Comparison of ENCODE assay signal across 19 cellular contexts in genomic region chr10:55747244-55747643, GRCh38.
DNase-seq lines count a peak whose midpoint lies in the region; ATAC-seq, FAIRE-seq and TF ChIP-seq lines count a peak whose summit lies in the region.
"Had no signal": no experiment of that assay in that cellular context is flagged by ENCODE, and none has a peak within 500 bp of the region (broad histone marks: within the 10 kb centered on the region; RNA-seq: fewer than 3 reads in every experiment).

No MANE protein-coding gene starts in this region.

- no peaks in the 10 kb centered on the region for H3K4me1 ChIP-seq in left lung
- H3K4me1 ChIP-seq: SJSA1 had no signal

- peak; percentile 66 for ATAC-seq in left lung
- ATAC-seq in omental fat pad (ENCODE audit: low FRiP score) = peak; percentile 97
- ATAC-seq in GM18498 (IDR thresholded peaks at IDR 0.05; ENCODE audit: unreplicated experiment) = no peak
- no peak for ATAC-seq in HG03196 (IDR thresholded peaks at IDR 0.05; ENCODE audit: unreplicated experiment)

- H3K4me3 ChIP-seq in bronchial epithelial cell (ENCODE audit: low read depth, low read length) = no peak overlapping the region
- no peak overlapping the region for H3K4me3 ChIP-seq in left lung
- H3K4me3 ChIP-seq: SJSA1 had no signal

- no peak for FAIRE-seq in bronchial epithelial cell (lab: Jason Lieb, UNC)

- POLR2A ChIA-PET in HEK293T (lab: Yijun Ruan, JAX) = no interaction called here

- intact Hi-C loops in left lung (cut with DNase I) = no loop called here

- no peak for TF ChIP-seq CTCF in bronchial epithelial cell (IDR thresholded peaks at IDR 0.05; ENCODE audit: insufficient read depth, low read length, severe bottlenecking)
- TF ChIP-seq CTCF in left lung (IDR thresholded peaks at IDR 0.05) = no peak
- TF ChIP-seq CTCF in omental fat pad (IDR thresholded peaks at IDR 0.05) = no peak

- H3K9me3 ChIP-seq in left lung = no peaks in the 10 kb centered on the region
- H3K9me3 ChIP-seq: SJSA1 had no signal

- DNase-seq in HEK293T (ENCODE audit: extremely low spot score) (no peak), bronchial epithelial cell (ENCODE audit: low read depth) (peak; percentile 0), left lung (no peak), omental fat pad (ENCODE audit: low spot score) (no peak), NCI-H2107 (lab: John Stamatoyannopoulos, UW) (no peak), NCI-H2081 treated with DMSO at 0.1 percent for 48 hours (lab: John Stamatoyannopoulos, UW) (no peak)
- DNase-seq: ACHN, AML-193, EL, HCEC 1CT, KG1, NCI-H1048, NCI-H1436 treated with DMSO at 0.1 percent for 48 hours, NCI-H2081, NCI-H226, NCI-H69 had no signal

- H3K36me3 ChIP-seq in bronchial epithelial cell (ENCODE audit: control insufficient read depth, insufficient read depth, low read length) (no peaks in the 10 kb centered on the region), left lung (no peaks in the 10 kb centered on the region)
- H3K36me3 ChIP-seq: SJSA1 had no signal

- CTCF ChIA-PET in HEK293T (lab: Yijun Ruan, JAX) = no interaction called here

- H3K27me3 ChIP-seq in bronchial epithelial cell (ENCODE audit: control insufficient read depth, insufficient read depth, low read length) = no peaks in the 10 kb centered on the region
- no peaks in the 10 kb centered on the region for H3K27me3 ChIP-seq in left lung
- H3K27me3 ChIP-seq: SJSA1 had no signal

- H3K27ac ChIP-seq in left lung = no peak overlapping the region
- H3K27ac ChIP-seq: SJSA1 had no signal

TF ChIP-seq in HEK293T, 16 proteins besides CTCF, POLR2A, EP300 and RAD21:
- TF ChIP-seq PKNOX1 (IDR thresholded peaks at IDR 0.05) (0 out of 2 replicates have a peak, but pooled peaks have one; percentile 25), ARNT (IDR thresholded peaks at IDR 0.05) (no peak)

Comparison
In these comparisons a context has a peak if more than half of its experiments do, and no peak if none do; other contexts are left out.
1. ATAC-seq: peak in left lung (single experiment) and omental fat pad (single experiment); none in GM18498 (single experiment) and HG03196 (single experiment).